ENCODE assay signal across 10 cellular contexts in the genomic region with DNA sequence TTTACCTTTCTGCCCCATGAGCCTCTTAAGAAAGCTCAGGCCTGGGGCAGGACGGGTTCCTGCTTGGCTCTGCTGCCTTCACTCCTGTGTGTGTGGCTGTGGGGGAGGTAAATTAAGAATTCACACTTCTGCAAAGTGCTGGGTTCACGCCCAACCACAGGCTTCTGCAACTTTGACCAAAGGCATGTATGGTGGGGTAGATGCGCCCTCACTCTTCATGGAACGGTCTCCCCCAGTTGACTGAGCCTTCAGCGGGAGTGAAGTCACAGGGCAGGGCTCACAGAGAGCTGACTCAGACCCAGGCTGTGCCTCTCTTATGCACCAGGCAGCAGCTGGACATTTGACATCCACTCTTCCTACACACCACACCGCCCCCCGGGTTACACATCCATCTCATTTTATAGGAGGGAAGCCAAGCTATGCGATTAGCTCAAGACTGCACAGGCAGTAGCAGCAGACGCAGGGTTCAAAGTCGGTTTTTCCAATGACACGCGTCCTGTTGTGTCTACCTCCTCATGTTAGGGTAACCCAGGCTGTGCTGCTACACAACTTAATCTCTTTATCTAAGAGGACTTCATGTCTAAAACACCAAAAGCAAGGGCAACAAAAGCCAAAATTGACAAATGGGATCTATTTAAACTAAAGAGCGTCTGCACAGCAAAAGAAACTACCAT. TPM values are rescaled to one million over a fixed set of nuclear protein-coding genes. Genes with fewer than 3 reads are reported as not detected.
DNase-seq lines count a peak whose midpoint lies in the region; ATAC-seq and TF ChIP-seq lines count a peak whose summit lies in the region.
"Had no signal": no experiment of that assay in that cellular context is flagged by ENCODE, and none has a peak within 500 bp of the region (broad histone marks: within the 10 kb centered on the region; RNA-seq: fewer than 3 reads in every experiment).

No MANE protein-coding gene starts in this region.

- ATAC-seq in GM19452 (IDR thresholded peaks at IDR 0.05; ENCODE audit: unreplicated experiment) (peak; percentile 92), HG03103 (IDR thresholded peaks at IDR 0.05; ENCODE audit: low read depth, unreplicated experiment) (peak; percentile 84), T-cell (replicated peaks in 1 of 4) (peak; percentile 38 to 79 (median 51)), HG02759 (IDR thresholded peaks at IDR 0.05; ENCODE audit: unreplicated experiment) (no peak)

- no peak for DNase-seq in GM06990 (ENCODE audit: extremely low read depth, insufficient read length)
- peak in 12 of 34 experiments; percentile 7 to 46 (median 29) for DNase-seq in T-cell
- DNase-seq in NCI-H446 treated with DMSO at 0.1 percent for 48 hours (lab: John Stamatoyannopoulos, UW): no peak
- no peak for DNase-seq in germinal center (ENCODE audit: low spot score)
- no peak for DNase-seq in LoVo (ENCODE audit: low spot score)
- DNase-seq: stimulated activated CD4-positive, alpha-beta T cell treated with anti-CD3 and anti-CD28 coated beads, Interleukin-4, amount 100 ng/mL, for 24 hours had no signal

- no peaks in the 10 kb centered on the region; the same call in 1 of the 2 replicates for H3K27me3 ChIP-seq in GM06990 (replicated peaks; ENCODE audit: control insufficient read depth, insufficient read depth, low read length)

- POLR2A ChIA-PET in T-cell (lab: Charles Lee): interaction anchor here in 1 of 2 donors (0.6 to 1.2 kb wide), 2 partner anchors 19 to 667 kb away, joined by 3 read pairs; no protein-coding TSS in a partner anchor

- peak overlapping the region; percentile 37 for H3K4me3 ChIP-seq in GM06990 (replicated peaks; ENCODE audit: low read depth, low read length)
- H3K4me3 ChIP-seq: SK-N-MC had no signal

- no peak for TF ChIP-seq CTCF in GM06990 (IDR thresholded peaks at IDR 0.05; ENCODE audit: insufficient read depth, low read length, poor library complexity, severe bottlenecking)

- peaks cover 11 to 17% (median 14%) of the 10 kb centered on the region in 3 donors for H3K4me1 Mint-ChIP-seq in T-cell

- H3K36me3 Mint-ChIP-seq in T-cell: no peaks in the 10 kb centered on the region

- peak overlapping the region; percentile 41 to 78 (median 48) for H3K4me3 Mint-ChIP-seq in T-cell

- H3K36me3 ChIP-seq in GM06990 (ENCODE audit: control insufficient read depth, insufficient read depth, low read length): no peaks in the 10 kb centered on the region

- H3K27ac Mint-ChIP-seq in T-cell: peak overlapping the region; percentile 49 to 89

- no peaks in the 10 kb centered on the region for H3K9me3 Mint-ChIP-seq in T-cell

- CTCF ChIA-PET in T-cell (lab: Charles Lee): interaction anchor here in 1 of 2 donors (0.6 to 0.9 kb wide), 5 partner anchors 10 to 129 kb away, joined by 3 to 6 read pairs (median 4); partner anchors contain the start of gene BCL11B

- H3K27me3 Mint-ChIP-seq in T-cell: peaks cover 3 to 10% of the 10 kb centered on the region in 2 donors

RNA-seq across cellular contexts. Expression of gene BCL11B, which starts 15.4 kb away (rescaled TPM):
- total RNA-seq in T-cell: 100 to 1,000 TPM; 181 to 240 (median 196) TPM
